ENCODE assay signal across 17 cellular contexts in the genomic region with DNA sequence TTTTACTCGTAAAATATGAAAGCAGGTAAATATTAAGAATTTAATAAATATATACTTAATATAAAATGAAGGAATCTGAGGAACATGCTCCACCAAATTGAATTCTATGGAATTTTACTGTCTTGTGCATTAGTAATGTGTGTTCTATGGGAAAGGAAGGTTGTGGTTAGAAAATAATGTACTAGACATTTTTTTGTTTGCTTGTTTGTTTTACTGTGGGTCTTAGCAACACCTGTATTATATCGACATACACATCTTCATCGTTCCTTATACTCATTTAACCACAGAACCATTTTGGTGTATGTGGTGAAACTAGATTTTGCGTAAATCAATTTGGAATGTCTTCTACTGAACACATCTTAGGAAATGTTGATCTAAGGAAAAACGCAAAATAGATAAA.
DNase-seq lines count a peak whose midpoint lies in the region; ATAC-seq and TF ChIP-seq lines count a peak whose summit lies in the region.
"Had no signal": no experiment of that assay in that cellular context is flagged by ENCODE, and none has a peak within 500 bp of the region (broad histone marks: within the 10 kb centered on the region; RNA-seq: fewer than 3 reads in every experiment).

No MANE protein-coding gene starts in this region.

- H3K18ac ChIP-seq in H9 (ENCODE audit: insufficient read length, low read depth, low read length) (no peak overlapping the region), neuronal stem cell (ENCODE audit: low read length) (no peak overlapping the region)

- in situ Hi-C loops in GM23248 (cut with MboI): no loop called here

- H2AFZ ChIP-seq in GM23248 (no peak overlapping the region), hepatocyte (no peak overlapping the region), H9 (ENCODE audit: low read length) (no peak overlapping the region), neuronal stem cell (ENCODE audit: low read length) (no peak overlapping the region)

- H2AK5ac ChIP-seq in H9 (ENCODE audit: insufficient read length, low read length): no peak overlapping the region
- H2AK5ac ChIP-seq in neuronal stem cell (ENCODE audit: low read depth, low read length): no peak overlapping the region

- H3K79me2 ChIP-seq in GM23248 (ENCODE audit: insufficient read depth) (peaks cover 76% of the 10 kb centered on the region), hepatocyte (no peaks in the 10 kb centered on the region), H9 (ENCODE audit: insufficient read depth, low read length) (no peaks in the 10 kb centered on the region)

- H2BK120ac ChIP-seq in H9 (ENCODE audit: low read depth, low read length, poor library complexity, severe bottlenecking): no peak overlapping the region
- H2BK120ac ChIP-seq in neuronal stem cell (ENCODE audit: low read depth, low read length): no peak overlapping the region

- H3K27me3 Mint-ChIP-seq in H9 (ENCODE audit: low read depth): no peaks in the 10 kb centered on the region; the same call in none of the 2 replicates
- H3K27me3 Mint-ChIP-seq: activated CD4-positive, alpha-beta memory T cell treated with anti-CD3 and anti-CD28 coated beads, Interleukin-2, amount 10 ng/mL, durations not matched to agents 7 days and 5 days; effector memory CD8-positive, alpha-beta T cell; stimulated activated memory B cell treated with anti-CD40 and anti-IgM and Interleukin-4, amounts not matched to agents 10 μg/mL and 1 μg/mL and 100 μg/mL, for 72 hours had no signal

- H3K23ac ChIP-seq in H9 (ENCODE audit: insufficient read length, low read depth, low read length) (no peak overlapping the region), neuronal stem cell (ENCODE audit: low read depth, low read length, poor library complexity) (no peak overlapping the region)

- no peak for ATAC-seq in HG02840 (IDR thresholded peaks at IDR 0.05; ENCODE audit: low FRiP score, unreplicated experiment)
- ATAC-seq: body of pancreas; effector memory CD8-positive, alpha-beta T cell; stimulated activated memory B cell treated with anti-CD40 and anti-IgM and Interleukin-4, amounts not matched to agents 10 μg/mL and 1 μg/mL and 100 μg/mL, for 72 hours had no signal

- DNase-seq in GM23248: peak; percentile 51
- peak; percentile 80 for DNase-seq in SW480 (ENCODE audit: low spot score)
- no peak for DNase-seq in hepatocyte (ENCODE audit: low spot score)
- no peak for DNase-seq in suprapubic skin (ENCODE audit: low spot score in 2 of 2)
- no peak for DNase-seq in H9
- DNase-seq in neuronal stem cell (ENCODE audit: low spot score): no peak
- DNase-seq: activated CD4-positive, alpha-beta memory T cell treated with anti-CD3 and anti-CD28 coated beads, Interleukin-2, amount 10 ng/mL, durations not matched to agents 7 days and 5 days; activated CD4-positive, CD25-positive, alpha-beta regulatory T cell treated with anti-CD3 and anti-CD28 coated beads, Interleukin-2, amount 50 U/mL, for 72 hours; body of pancreas; effector memory CD8-positive, alpha-beta T cell; GOT3; NCI-H524 treated with DMSO at 0.1 percent for 48 hours; SJCRH30 had no signal

- H3K36me3 ChIP-seq in GM23248 (ENCODE audit: low read depth): no peaks in the 10 kb centered on the region
- no peaks in the 10 kb centered on the region for H3K36me3 ChIP-seq in hepatocyte (replicated peaks; ENCODE audit: insufficient read depth, low read depth)
- no peaks in the 10 kb centered on the region for H3K36me3 ChIP-seq in suprapubic skin
- H3K36me3 ChIP-seq in neuronal stem cell (replicated peaks in 1 of 2; ENCODE audit: control insufficient read depth in 2 of 2, insufficient read depth in 2 of 2, low read length in 2 of 2): no peaks in the 10 kb centered on the region
- H3K36me3 ChIP-seq: SJCRH30, vagina had no signal

- H4K8ac ChIP-seq in H9 (replicated peaks; ENCODE audit: insufficient read length, low read depth, low read length): no peak overlapping the region
- H4K8ac ChIP-seq in neuronal stem cell (ENCODE audit: low read depth, low read length): no peak overlapping the region

- H4K91ac ChIP-seq in H9 (ENCODE audit: insufficient read length, low read depth, low read length) (no peak overlapping the region), neuronal stem cell (ENCODE audit: low read depth, low read length, poor library complexity) (no peak overlapping the region)

- H2BK20ac ChIP-seq in H9 (ENCODE audit: low read depth, low read length, poor library complexity, severe bottlenecking): no peak overlapping the region

- H3K27me3 ChIP-seq in GM23248 (replicated peaks; ENCODE audit: insufficient read depth) (no peaks in the 10 kb centered on the region), hepatocyte (no peaks in the 10 kb centered on the region), suprapubic skin (no peaks in the 10 kb centered on the region), H9 (ENCODE audit: insufficient read depth, low read length) (no peaks in the 10 kb centered on the region), neuronal stem cell (ENCODE audit: control insufficient read depth in 3 of 3, insufficient read depth in 3 of 3, low read depth in 1 of 3, low read length in 3 of 3) (no peaks in the 10 kb centered on the region)
- H3K27me3 ChIP-seq: body of pancreas, SJCRH30, vagina had no signal

- no peak for TF ChIP-seq POLR2A in suprapubic skin (IDR thresholded peaks at IDR 0.05)

- no peaks in the 10 kb centered on the region for H3K79me1 ChIP-seq in H9 (ENCODE audit: insufficient read depth, low read depth, low read length, poor library complexity, severe bottlenecking)
- H3K79me1 ChIP-seq in neuronal stem cell (ENCODE audit: low read depth, low read length): no peaks in the 10 kb centered on the region

- H3K4me2 ChIP-seq in GM23248 (ENCODE audit: unreplicated experiment) (peak overlapping the region; percentile 70), hepatocyte (peak overlapping the region; percentile 48), H9 (ENCODE audit: insufficient read depth, insufficient read length, low read length) (no peak overlapping the region), neuronal stem cell (ENCODE audit: insufficient read depth, low read length, poor library complexity, severe bottlenecking) (no peak overlapping the region)

- H3K56ac ChIP-seq in H9 (ENCODE audit: insufficient read length, low read depth, low read length): no peak overlapping the region

- H4K20me1 ChIP-seq in GM23248 (ENCODE audit: insufficient read depth): no peaks in the 10 kb centered on the region; the same call in 1 of the 2 replicates
- H4K20me1 ChIP-seq in hepatocyte (ENCODE audit: insufficient read depth, poor library complexity, severe bottlenecking): no peaks in the 10 kb centered on the region
- no peaks in the 10 kb centered on the region for H4K20me1 ChIP-seq in H9 (ENCODE audit: control insufficient read depth, insufficient read depth, insufficient read length)

- peak overlapping the region; percentile 75 for H3K9ac ChIP-seq in GM23248
- H3K9ac ChIP-seq in H9 (ENCODE audit: extremely low read depth, insufficient read length, low read length): no peak overlapping the region
- H3K9ac ChIP-seq in neuronal stem cell (ENCODE audit: low read depth, low read length, poor library complexity): no peak overlapping the region

- no peaks in the 10 kb centered on the region for H3K9me3 ChIP-seq in GM23248 (ENCODE audit: low read depth)
- no peaks in the 10 kb centered on the region for H3K9me3 ChIP-seq in hepatocyte (ENCODE audit: low read depth)
- H3K9me3 ChIP-seq in suprapubic skin: no peaks in the 10 kb centered on the region
- H3K9me3 ChIP-seq in H9 (ENCODE audit: control insufficient read depth, low read depth, low read length): no peaks in the 10 kb centered on the region
- H3K9me3 ChIP-seq in neuronal stem cell (replicated peaks in 1 of 2; ENCODE audit: control insufficient read depth in 2 of 2, insufficient read depth in 1 of 2, low read depth in 1 of 2, low read length in 2 of 2): peaks cover 0 to 2% of the 10 kb centered on the region in 2 donors
- H3K9me3 ChIP-seq: body of pancreas, SJCRH30, vagina had no signal

- H3K9me2 ChIP-seq in GM23248 (ENCODE audit: insufficient read depth): no peaks in the 10 kb centered on the region
- H3K9me2 ChIP-seq in hepatocyte (replicated peaks; ENCODE audit: insufficient read depth): no peaks in the 10 kb centered on the region

- no peak overlapping the region for H3T11ph ChIP-seq in H9 (ENCODE audit: low read length)

- no peak overlapping the region for H2BK12ac ChIP-seq in H9 (ENCODE audit: insufficient read length, low read depth, low read length)
- no peak overlapping the region for H2BK12ac ChIP-seq in neuronal stem cell (ENCODE audit: low read length)

- H3K27ac Mint-ChIP-seq in H9: no peak overlapping the region
- H3K27ac Mint-ChIP-seq: activated CD4-positive, alpha-beta memory T cell treated with anti-CD3 and anti-CD28 coated beads, Interleukin-2, amount 10 ng/mL, durations not matched to agents 7 days and 5 days; CD14-positive monocyte; effector memory CD8-positive, alpha-beta T cell; stimulated activated memory B cell treated with anti-CD40 and anti-IgM and Interleukin-4, amounts not matched to agents 10 μg/mL and 1 μg/mL and 100 μg/mL, for 72 hours had no signal

- H3K4me3 ChIP-seq in GM23248 (peak overlapping the region; percentile 54), hepatocyte (no peak overlapping the region), suprapubic skin (no peak overlapping the region), neuronal stem cell (ENCODE audit: low read length in 2 of 2) (no peak overlapping the region)
- H3K4me3 ChIP-seq: body of pancreas, SJCRH30 had no signal

- peaks cover 25% of the 10 kb centered on the region for H3K4me1 ChIP-seq in GM23248 (ENCODE audit: insufficient read depth)
- H3K4me1 ChIP-seq in hepatocyte (ENCODE audit: insufficient read depth): peaks cover 19% of the 10 kb centered on the region
- H3K4me1 ChIP-seq in suprapubic skin: peaks cover 22% of the 10 kb centered on the region
- 0 out of 2 replicates have a peak, but pooled peaks cover 3% of the 10 kb centered on the region for H3K4me1 ChIP-seq in H9 (ENCODE audit: insufficient read depth, low read length)
- peaks cover 0 to 20% of the 10 kb centered on the region in 2 donors for H3K4me1 ChIP-seq in neuronal stem cell (ENCODE audit: control insufficient read depth in 2 of 2, insufficient read depth in 1 of 2, low read depth in 1 of 2, low read length in 2 of 2)
- H3K4me1 ChIP-seq: SJCRH30 had no signal

- TF ChIP-seq CTCF in hepatocyte (IDR thresholded peaks at IDR 0.05; ENCODE audit: poor library complexity): no peak
- TF ChIP-seq CTCF in suprapubic skin (IDR thresholded peaks at IDR 0.05): no peak
- TF ChIP-seq CTCF in H9 (conservative IDR thresholded peaks at IDR 0.05): no peak

- H3K4me3 Mint-ChIP-seq in H9: no peak overlapping the region
- H3K4me3 Mint-ChIP-seq: activated CD4-positive, alpha-beta memory T cell treated with anti-CD3 and anti-CD28 coated beads, Interleukin-2, amount 10 ng/mL, durations not matched to agents 7 days and 5 days; CD14-positive monocyte; effector memory CD8-positive, alpha-beta T cell; stimulated activated memory B cell treated with anti-CD40 and anti-IgM and Interleukin-4, amounts not matched to agents 10 μg/mL and 1 μg/mL and 100 μg/mL, for 72 hours had no signal

- H3K14ac ChIP-seq in H9 (ENCODE audit: insufficient read depth, low read length): no peak overlapping the region
- no peak overlapping the region for H3K14ac ChIP-seq in neuronal stem cell (ENCODE audit: low read length)

- H3K36me3 Mint-ChIP-seq in H9 (ENCODE audit: insufficient read depth in 1 of 3, low read depth in 3 of 3): peaks cover 0 to 2% (median 0%) of the 10 kb centered on the region in 3 experiments; a peak in 2 of 7 replicates

- TF ChIP-seq EP300 in suprapubic skin (IDR thresholded peaks at IDR 0.05): no peak

- no peak overlapping the region for H4K5ac ChIP-seq in H9 (ENCODE audit: insufficient read length, low read depth, low read length)

- H3K9me3 Mint-ChIP-seq in H9: 0 out of 5 replicates have a peak, but pooled peaks cover 0 to 2% of the 10 kb centered on the region in 2 experiments
- H3K9me3 Mint-ChIP-seq: activated CD4-positive, alpha-beta memory T cell treated with anti-CD3 and anti-CD28 coated beads, Interleukin-2, amount 10 ng/mL, durations not matched to agents 7 days and 5 days; CD14-positive monocyte; effector memory CD8-positive, alpha-beta T cell; stimulated activated memory B cell treated with anti-CD40 and anti-IgM and Interleukin-4, amounts not matched to agents 10 μg/mL and 1 μg/mL and 100 μg/mL, for 72 hours had no signal

- peak overlapping the region; percentile 79 for H3K27ac ChIP-seq in GM23248
- no peak overlapping the region for H3K27ac ChIP-seq in hepatocyte
- H3K27ac ChIP-seq in suprapubic skin: peak overlapping the region; percentile 46
- H3K27ac ChIP-seq in H9 (ENCODE audit: insufficient read length, low read depth, low read length): no peak overlapping the region
- H3K27ac ChIP-seq in neuronal stem cell (replicated peaks; ENCODE audit: low read length): no peak overlapping the region
- H3K27ac ChIP-seq: SJCRH30 had no signal

- no peak overlapping the region for H2BK5ac ChIP-seq in H9 (ENCODE audit: insufficient read length, low read length)
- H2BK5ac ChIP-seq in neuronal stem cell (ENCODE audit: low read length): no peak overlapping the region

- 68 to 69% methylated on average over 5 of the region's 5 CpGs for WGBS in GM23248 (ENCODE audit: low coverage in 1 of 2, low lambda C conversion rate in 2 of 2, missing lambda C conversion rate in 2 of 2), 2 experiments
- 91% methylated on average over 5 of the region's 5 CpGs for WGBS in hepatocyte (ENCODE audit: low lambda C conversion rate, missing lambda C conversion rate)
- 39% methylated on average over 5 of the region's 5 CpGs for WGBS in suprapubic skin
- no CpG with 5 or more reads among the region's 5 CpGs for WGBS in H9 (ENCODE audit: extremely low coverage, insufficient read length, low lambda C conversion rate)
- WGBS in neuronal stem cell (ENCODE audit: extremely low coverage in 2 of 2, insufficient read length in 2 of 2, insufficient replicate concordance in 1 of 2), 2 donors: no CpG with 5 or more reads among the region's 5 CpGs

- no peaks in the 10 kb centered on the region for H3K23me2 ChIP-seq in H9 (ENCODE audit: insufficient read length, low read depth, low read length, poor library complexity, severe bottlenecking)

- H2BK15ac ChIP-seq in H9 (ENCODE audit: low read depth, low read length): no peak overlapping the region
- H2BK15ac ChIP-seq in neuronal stem cell (ENCODE audit: low read length): no peak overlapping the region

- H3K4ac ChIP-seq in H9 (ENCODE audit: low read depth, low read length) (no peak overlapping the region), neuronal stem cell (ENCODE audit: low read length) (no peak overlapping the region)

- H3K4me1 Mint-ChIP-seq in H9: peaks cover 4 to 23% of the 10 kb centered on the region in 2 experiments
- H3K4me1 Mint-ChIP-seq: activated CD4-positive, alpha-beta memory T cell treated with anti-CD3 and anti-CD28 coated beads, Interleukin-2, amount 10 ng/mL, durations not matched to agents 7 days and 5 days had no signal

- peaks cover 16% of the 10 kb centered on the region for H3F3A ChIP-seq in GM23248 (ENCODE audit: insufficient read depth)

Comparison
In these comparisons a context has a peak if more than half of its experiments do, and no peak if none do; other contexts are left out.
1. DNase-seq: peak in GM23248 (single experiment) and SW480 (single experiment); none in hepatocyte (single experiment), suprapubic skin (0 of 2), H9 (single experiment) and neuronal stem cell (single experiment).
2. H3K27ac ChIP-seq: peak in GM23248 (single experiment) and suprapubic skin (single experiment); none in hepatocyte (single experiment), H9 (single experiment) and neuronal stem cell (single experiment).
3. H3K4me2 ChIP-seq: peak in GM23248 (single experiment) and hepatocyte (single experiment); none in H9 (single experiment) and neuronal stem cell (single experiment).